ENCODE assay signal across 18 cellular contexts in the genomic region with DNA sequence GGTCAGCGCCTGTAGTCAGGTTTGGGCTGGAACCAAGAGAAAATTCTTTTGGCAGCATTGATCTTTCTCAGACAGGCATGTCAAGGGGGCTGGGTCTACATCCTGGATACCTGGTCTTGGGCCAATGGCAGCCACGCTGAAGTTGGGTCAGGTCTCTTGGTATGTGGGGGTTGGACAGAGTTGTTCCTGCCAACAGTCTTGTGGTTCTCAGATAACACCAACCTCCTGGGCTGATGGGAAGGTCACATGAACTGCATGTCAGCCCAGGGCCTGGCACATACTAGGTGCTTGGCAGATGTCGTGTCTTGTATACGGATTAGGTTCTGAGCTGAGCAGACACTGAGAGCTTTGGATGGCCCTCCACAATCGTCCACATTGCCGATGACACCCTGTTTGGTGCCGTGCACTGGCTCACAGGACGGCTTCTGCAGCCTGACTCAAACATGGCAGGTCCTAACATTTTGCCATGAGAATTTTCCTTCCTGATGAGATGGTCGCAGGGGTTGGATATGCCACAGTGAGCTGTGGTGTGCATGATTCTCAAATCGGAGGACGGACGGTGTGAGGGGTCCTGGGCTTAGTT. TPM values are rescaled to one million over a fixed set of nuclear protein-coding genes. Genes with fewer than 3 reads are reported as not detected.
A peak's percentile ranks its signal among the peaks of the same experiment; 100 is the strongest.
DNase-seq lines count a peak whose midpoint lies in the region; ATAC-seq and TF ChIP-seq lines count a peak whose summit lies in the region.
"Had no signal": no experiment of that assay in that cellular context is flagged by ENCODE, and none has a peak within 500 bp of the region (broad histone marks: within the 10 kb centered on the region; RNA-seq: fewer than 3 reads in every experiment).

No MANE protein-coding gene starts in this region.

- H3K9me3 ChIP-seq in body of pancreas (no peaks in the 10 kb centered on the region), uterus (no peaks in the 10 kb centered on the region)
- H3K9me3 ChIP-seq in CD4-positive, alpha-beta T cell (ENCODE audit: control insufficient read depth, low read length): no peaks in the 10 kb centered on the region
- H3K9me3 ChIP-seq: left lung had no signal

- no peak for TF ChIP-seq POLR2A in body of pancreas (IDR thresholded peaks at IDR 0.05)
- TF ChIP-seq POLR2A in uterus (IDR thresholded peaks at IDR 0.05): no peak

- POLR2A ChIA-PET in CD4-positive, alpha-beta T cell (lab: Charles Lee): no interaction called here

- H3K4me3 Mint-ChIP-seq in CD4-positive, alpha-beta T cell: no peak overlapping the region
- H3K4me3 Mint-ChIP-seq: CD4-positive, CD25-positive, alpha-beta regulatory T cell; naive thymus-derived CD8-positive, alpha-beta T cell; WTC11 had no signal

- TF ChIP-seq CTCF in body of pancreas (IDR thresholded peaks at IDR 0.05) (no peak), uterus (IDR thresholded peaks at IDR 0.05) (no peak)
- no peak for TF ChIP-seq CTCF in CD4-positive, alpha-beta T cell (IDR thresholded peaks at IDR 0.05)

- H3K9me3 Mint-ChIP-seq in CD4-positive, alpha-beta T cell: no peaks in the 10 kb centered on the region
- H3K9me3 Mint-ChIP-seq: naive thymus-derived CD8-positive, alpha-beta T cell; WTC11 had no signal

- peaks cover 5% of the 10 kb centered on the region for H3K27me3 Mint-ChIP-seq in CD4-positive, alpha-beta T cell

- CTCF ChIA-PET in CD4-positive, alpha-beta T cell (lab: Charles Lee): no interaction called here

- no peak overlapping the region for H3K4me3 ChIP-seq in body of pancreas
- no peak overlapping the region for H3K4me3 ChIP-seq in uterus
- H3K4me3 ChIP-seq: left lung had no signal

- intact Hi-C loops in body of pancreas (cut with DNase I): no loop called here
- intact Hi-C loops in left cardiac atrium (cut with DNase I): no loop called here
- intact Hi-C loops in uterus (cut with DNase I; ENCODE audit: low total_unique reads): no loop called here
- intact Hi-C loops in CD4-positive, alpha-beta T cell (cut with DNase I, micrococcal nuclease): no loop called here

- H3K4me1 ChIP-seq in body of pancreas (no peaks in the 10 kb centered on the region), uterus (peaks cover 0 to 10% of the 10 kb centered on the region in 2 donors)
- H3K4me1 ChIP-seq: left lung had no signal

- WGBS in body of pancreas, 2 donors: 63 to 72% methylated on average over 1 to 12 of the region's 12 CpGs

- ATAC-seq in body of pancreas (peak; percentile 31), left cardiac atrium (peak; percentile 45 to 52), GM21381 (IDR thresholded peaks at IDR 0.05; ENCODE audit: unreplicated experiment) (no peak), GM19397 (IDR thresholded peaks at IDR 0.05; ENCODE audit: unreplicated experiment) (no peak)
- no peak for ATAC-seq in CD4-positive, alpha-beta T cell (ENCODE audit: poor library complexity)
- ATAC-seq: left lung; naive thymus-derived CD8-positive, alpha-beta T cell; WTC11 had no signal

- no peak overlapping the region for H3K27ac Mint-ChIP-seq in CD4-positive, alpha-beta T cell
- H3K27ac Mint-ChIP-seq: CD4-positive, CD25-positive, alpha-beta regulatory T cell; naive thymus-derived CD8-positive, alpha-beta T cell; WTC11 had no signal

- DNase-seq in DMS 273 (lab: John Stamatoyannopoulos, UW; ENCODE audit: unreplicated experiment) (peak; percentile 24), DMS 273 treated with DMSO at 0.1 percent for 48 hours (lab: John Stamatoyannopoulos, UW) (no peak), body of pancreas (no peak), left cardiac atrium (peak; percentile 34), uterus (no peak)
- no peak for DNase-seq in CD4-positive, alpha-beta T cell
- DNase-seq: activated effector memory CD4-positive, alpha-beta T cell treated with Interleukin-2 at 50 U/mL for 16 hours; CD4-positive, CD25-positive, alpha-beta regulatory T cell; dermis blood vessel endothelial cell; DND-41; naive thymus-derived CD8-positive, alpha-beta T cell; NCI-H748 treated with DMSO at 0.1 percent for 48 hours; SW 1271 had no signal

- H3K4me1 Mint-ChIP-seq in CD4-positive, alpha-beta T cell (ENCODE audit: low read depth): no peaks in the 10 kb centered on the region
- H3K4me1 Mint-ChIP-seq: CD4-positive, CD25-positive, alpha-beta regulatory T cell; naive thymus-derived CD8-positive, alpha-beta T cell; WTC11 had no signal

- H3K36me3 ChIP-seq in body of pancreas (replicated peaks in 1 of 2; ENCODE audit: insufficient read depth in 1 of 2, low read depth in 2 of 2): no peaks in the 10 kb centered on the region
- H3K36me3 ChIP-seq in uterus: no peaks in the 10 kb centered on the region
- H3K36me3 ChIP-seq: left lung had no signal

- no peak overlapping the region for H3K27ac ChIP-seq in body of pancreas
- peak overlapping the region; percentile 18 to 33 for H3K27ac ChIP-seq in uterus
- H3K27ac ChIP-seq in CD4-positive, alpha-beta T cell (ENCODE audit: low read depth, low read length): no peak overlapping the region
- H3K27ac ChIP-seq: 22Rv1, left lung had no signal

- H3K27me3 ChIP-seq in body of pancreas: no peaks in the 10 kb centered on the region
- no peaks in the 10 kb centered on the region for H3K27me3 ChIP-seq in uterus
- no peaks in the 10 kb centered on the region for H3K27me3 ChIP-seq in CD4-positive, alpha-beta T cell (ENCODE audit: control insufficient read depth, insufficient read depth, low read length)

- H3K36me3 Mint-ChIP-seq in CD4-positive, alpha-beta T cell (ENCODE audit: low read depth): no peaks in the 10 kb centered on the region
- H3K36me3 Mint-ChIP-seq: CD4-positive, CD25-positive, alpha-beta regulatory T cell; naive thymus-derived CD8-positive, alpha-beta T cell had no signal

RNA-seq across cellular contexts. Expression of a gene that starts 42.0 kb away (rescaled TPM):
- total RNA-seq in body of pancreas (100 to 1,000 TPM in 1 of 2 donors, 10 to 100 TPM in 1; 97.0 to 119 TPM), left cardiac atrium (100 to 1,000 TPM; 251 to 348 TPM), uterus (100 to 1,000 TPM; 388 to 644 (median 479) TPM)
- total RNA-seq in CD4-positive, alpha-beta T cell: not detected
- total RNA-seq: naive thymus-derived CD8-positive, alpha-beta T cell had no signal

Comparison
In these comparisons a context has a peak if more than half of its experiments do, and no peak if none do; other contexts are left out.
1. DNase-seq: peak in DMS 273 (single experiment) and left cardiac atrium (single experiment); none in DMS 273 treated with DMSO at 0.1 percent for 48 hours (single experiment), body of pancreas (0 of 4), uterus (0 of 2) and CD4-positive, alpha-beta T cell (0 of 10).
2. ATAC-seq: peak in body of pancreas (single experiment) and left cardiac atrium (2 of 2); none in GM21381 (single experiment), GM19397 (single experiment) and CD4-positive, alpha-beta T cell (single experiment).
3. H3K27ac ChIP-seq: peak in uterus (2 of 2); none in body of pancreas (0 of 4) and CD4-positive, alpha-beta T cell (single experiment).
4. RNA of a gene that starts 42.0 kb away (total RNA-seq): 388 to 644 TPM in uterus, 251 to 348 TPM in left cardiac atrium and 97.0 to 119 TPM in body of pancreas; not detected in CD4-positive, alpha-beta T cell; every median in the first group is over 10 times any median in the second.